Comparison of ENCODE assay signal across 1 cellular context in genomic region chr3:56954125-56954524, GRCh38.
TF ChIP-seq lines count a peak whose summit lies in the region.

No MANE protein-coding gene starts in this region.

TF ChIP-seq in WTC11, 78 proteins besides CTCF, POLR2A, EP300 and RAD21 (continued from another document):
- TF ChIP-seq TEAD4 (CRISPR knock-in tag; IDR thresholded peaks at IDR 0.05) (no peak), STAT6 (CRISPR knock-in tag; conservative IDR thresholded peaks at IDR 0.05; ENCODE audit: low read depth) (no peak), SMAD4 (CRISPR knock-in tag; IDR thresholded peaks at IDR 0.05) (no peak)
